ENCODE assay signal across 8 cellular contexts in genomic region chr9:6014668-6015270, GRCh38. TPM values are rescaled to one million over a fixed set of nuclear protein-coding genes. Genes with fewer than 3 reads are reported as not detected.
DNase-seq lines count a peak whose midpoint lies in the region; ATAC-seq and TF ChIP-seq lines count a peak whose summit lies in the region.

No MANE protein-coding gene starts in this region.

- H3K79me2 ChIP-seq in ACC112 (ENCODE audit: control insufficient read depth, insufficient read depth, low read length, unreplicated experiment), result peaks cover 45% of the 10 kb centered on the region

- 18 to 31% methylated on average over 9 of the region's 9 CpGs for WGBS in sigmoid colon, 2 donors

- H3K4me3 ChIP-seq in ACC112 (ENCODE audit: low read depth, low read length) (peak overlapping the region; percentile 88), sigmoid colon (peak overlapping the region; percentile 54 to 74 (median 68))

- no peaks in the 10 kb centered on the region for H3K27me3 Mint-ChIP-seq in HFFc6 (ENCODE audit: insufficient read depth)
- no peaks in the 10 kb centered on the region for H3K27me3 Mint-ChIP-seq in activated T-helper 17 cell treated with anti-CD3 and anti-CD28 coated beads, Interleukin-2, amount 50 U/mL, for 72 hours

- H3K4me1 Mint-ChIP-seq in HFFc6 (ENCODE audit: low read depth), result peaks cover 43% of the 10 kb centered on the region
- H3K4me1 Mint-ChIP-seq in activated T-helper 17 cell treated with anti-CD3 and anti-CD28 coated beads, Interleukin-2, amount 50 U/mL, for 72 hours, result peaks cover 13% of the 10 kb centered on the region

- ATAC-seq in activated T-helper 17 cell treated with anti-CD3 and anti-CD28 coated beads, Interleukin-2, amount 50 U/mL, for 72 hours (replicated peaks), result peak; percentile 72
- peak; percentile 9 for ATAC-seq in left ventricle myocardium superior

- H3K9me3 Mint-ChIP-seq in HFFc6, result no peaks in the 10 kb centered on the region
- peaks cover 6% of the 10 kb centered on the region for H3K9me3 Mint-ChIP-seq in activated T-helper 17 cell treated with anti-CD3 and anti-CD28 coated beads, Interleukin-2, amount 50 U/mL, for 72 hours

- H3K27ac Mint-ChIP-seq in HFFc6, result peak overlapping the region; percentile 90
- peak overlapping the region; percentile 94 for H3K27ac Mint-ChIP-seq in activated T-helper 17 cell treated with anti-CD3 and anti-CD28 coated beads, Interleukin-2, amount 50 U/mL, for 72 hours

- intact Hi-C loops in left ventricle myocardium superior (cut with micrococcal nuclease) (no loop called here), sigmoid colon (cut with DNase I) (no loop called here)

- no peak for TF ChIP-seq EP300 in sigmoid colon (IDR thresholded peaks at IDR 0.05)

- H3K4me3 Mint-ChIP-seq in HFFc6, result peak overlapping the region; percentile 90
- peak overlapping the region; percentile 94 for H3K4me3 Mint-ChIP-seq in activated T-helper 17 cell treated with anti-CD3 and anti-CD28 coated beads, Interleukin-2, amount 50 U/mL, for 72 hours

- DNase-seq in HFFc6 (peak; percentile 83), left ventricle myocardium superior (no peak), sigmoid colon (no peak), NCI-H2227 treated with DMSO at 0.1 percent for 48 hours (lab: John Stamatoyannopoulos, UW) (no peak), medulla oblongata (ENCODE audit: extremely low spot score) (no peak), activated gamma-delta T cell treated with Interleukin-2 at 50 U/mL for 16 hours (no peak)

- H2AFZ ChIP-seq in ACC112 (ENCODE audit: low read length, unreplicated experiment), result peak overlapping the region; percentile 79

- peaks cover 8% of the 10 kb centered on the region for H3K4me1 ChIP-seq in ACC112 (ENCODE audit: control insufficient read depth, insufficient read depth, low read length, unreplicated experiment)
- H3K4me1 ChIP-seq in sigmoid colon, result peaks cover 0 to 33% (median 24%) of the 10 kb centered on the region in 4 donors

- no peaks in the 10 kb centered on the region for H3K9me3 ChIP-seq in sigmoid colon

- H3K27me3 ChIP-seq in ACC112 (ENCODE audit: insufficient read depth, low read length) (no peaks in the 10 kb centered on the region), sigmoid colon (no peaks in the 10 kb centered on the region)

- TF ChIP-seq CTCF in HFFc6 (IDR thresholded peaks at IDR 0.05) (no peak), sigmoid colon (IDR thresholded peaks at IDR 0.05) (no peak)

- H3K27ac ChIP-seq in ACC112 (ENCODE audit: low read depth, low read length) (peak overlapping the region; percentile 62), sigmoid colon (peak overlapping the region; percentile 73 to 84 (median 82))

- peaks cover 34% of the 10 kb centered on the region for H3K36me3 Mint-ChIP-seq in HFFc6 (ENCODE audit: low read depth)
- peaks cover 49% of the 10 kb centered on the region for H3K36me3 Mint-ChIP-seq in activated T-helper 17 cell treated with anti-CD3 and anti-CD28 coated beads, Interleukin-2, amount 50 U/mL, for 72 hours (ENCODE audit: low read depth)

- no peak for TF ChIP-seq POLR2A in sigmoid colon (IDR thresholded peaks at IDR 0.05)

- H3K36me3 ChIP-seq in ACC112 (ENCODE audit: insufficient read depth, low read length), result peaks cover 19% of the 10 kb centered on the region
- peaks cover 0 to 14% (median 3%) of the 10 kb centered on the region in 4 donors for H3K36me3 ChIP-seq in sigmoid colon

RNA-seq across cellular contexts. Expression of gene RANBP6, which starts 0.7 kb away (rescaled TPM):
- 10 to 100 TPM; 23.5 to 31.7 (median 24.5) TPM for total RNA-seq in HFFc6 (2021; fragmentation: NEBNext Ultra II Directional; extraction: Animal tissue kit (Norgen Biotek cat#: 25700))
- total RNA-seq in activated T-helper 17 cell treated with anti-CD3 and anti-CD28 coated beads, Interleukin-2, amount 50 U/mL, for 72 hours, result 10 to 100 TPM; 14.6 to 22.7 TPM
- 22.6 TPM for total RNA-seq in left ventricle myocardium superior
- total RNA-seq in sigmoid colon, result 10 to 100 TPM; 10.2 to 13.6 (median 12.0) TPM
- 1 to 10 TPM; 2.5 to 9.1 (median 3.0) TPM for polyA plus RNA-seq in sigmoid colon
